8 cellular contexts compared by ENCODE assay signal in genomic region chr12:16347391-16348298, GRCh38. TPM values are rescaled to one million over a fixed set of nuclear protein-coding genes. Genes with fewer than 3 reads are reported as not detected.
DNase-seq lines count a peak whose midpoint lies in the region; ATAC-seq and TF ChIP-seq lines count a peak whose summit lies in the region.

TSS of gene MGST1 (plus strand) at chr12:16347645. CDS start at chr12:16354253, 6,608 bp downstream.

- peaks cover 16% of the 10 kb centered on the region for H3K27me3 Mint-ChIP-seq in stimulated activated naive CD8-positive, alpha-beta T cell treated with anti-CD3 and anti-CD28 coated beads, Interleukin-15, amount 100 ng/mL, for 72 hours

- H3K27ac Mint-ChIP-seq in stimulated activated naive CD8-positive, alpha-beta T cell treated with anti-CD3 and anti-CD28 coated beads, Interleukin-15, amount 100 ng/mL, for 72 hours: no peak within 1 kb of the TSS

- DNase-seq in DMS53 treated with DMSO at 0.1 percent for 48 hours (lab: John Stamatoyannopoulos, UW; ENCODE audit: unreplicated experiment) (peak; percentile 54), HCEC 1CT (peak; percentile 70), NCI-H2029 treated with DMSO at 0.1 percent for 48 hours (lab: John Stamatoyannopoulos, UW) (peak; percentile 52), astrocyte of the spinal cord (ENCODE audit: low read depth, low spot score) (peak; percentile 62), sciatic nerve (ENCODE audit: low spot score) (peak; percentile 78), superior temporal gyrus (ENCODE audit: extremely low spot score) (no peak)
- no peak for DNase-seq in stimulated activated naive CD8-positive, alpha-beta T cell treated with anti-CD3 and anti-CD28 coated beads, Interleukin-15, amount 100 ng/mL, for 72 hours

- H3K9me3 Mint-ChIP-seq in stimulated activated naive CD8-positive, alpha-beta T cell treated with anti-CD3 and anti-CD28 coated beads, Interleukin-15, amount 100 ng/mL, for 72 hours: no peaks in the 10 kb centered on the region

- no peak within 1 kb of the TSS for H3K4me3 Mint-ChIP-seq in stimulated activated naive CD8-positive, alpha-beta T cell treated with anti-CD3 and anti-CD28 coated beads, Interleukin-15, amount 100 ng/mL, for 72 hours

- no peaks in the 10 kb centered on the region for H3K4me1 Mint-ChIP-seq in stimulated activated naive CD8-positive, alpha-beta T cell treated with anti-CD3 and anti-CD28 coated beads, Interleukin-15, amount 100 ng/mL, for 72 hours

- intact Hi-C loops in sciatic nerve (cut with DNase I): no loop called here

- ATAC-seq in sciatic nerve: peak; percentile 87
- no peak for ATAC-seq in stimulated activated naive CD8-positive, alpha-beta T cell treated with anti-CD3 and anti-CD28 coated beads, Interleukin-15, amount 100 ng/mL, for 72 hours

- in situ Hi-C loops in astrocyte of the spinal cord (cut with HindIII; ENCODE audit: low sequenced_read_pairs): no loop called here

- H3K4me3 ChIP-seq in astrocyte of the spinal cord (ENCODE audit: low read depth, low read length) (peak within 1 kb of the TSS; percentile 43), iPS-11a (ENCODE audit: low read depth, low read length) (peak within 1 kb of the TSS; percentile 89)

- no peak for TF ChIP-seq CTCF in astrocyte of the spinal cord (IDR thresholded peaks at IDR 0.05; ENCODE audit: low read depth, low read length)

RNA-seq across cellular contexts. Expression of gene MGST1, which starts in this region (rescaled TPM):
- total RNA-seq in sciatic nerve: 80.6 TPM

Comparison
In these comparisons a context has a peak if more than half of its experiments do, and no peak if none do; other contexts are left out.
1. DNase-seq: peak in DMS53 treated with DMSO at 0.1 percent for 48 hours (single experiment), HCEC 1CT (single experiment), NCI-H2029 treated with DMSO at 0.1 percent for 48 hours (single experiment), astrocyte of the spinal cord (single experiment) and sciatic nerve (single experiment); none in stimulated activated naive CD8-positive, alpha-beta T cell treated with anti-CD3 and anti-CD28 coated beads, Interleukin-15, amount 100 ng/mL, for 72 hours (0 of 2) and superior temporal gyrus (single experiment).